In genomic region chr11:7977251-7977917, GRCh38 we compare ENCODE assay signal across 13 cellular contexts. TPM values are rescaled to one million over a fixed set of nuclear protein-coding genes. Genes with fewer than 3 reads are reported as not detected.
DNase-seq lines count a peak whose midpoint lies in the region; TF ChIP-seq lines count a peak whose summit lies in the region.
"Had no signal": no experiment of that assay in that cellular context is flagged by ENCODE, and none has a peak within 500 bp of the region (broad histone marks: within the 10 kb centered on the region; RNA-seq: fewer than 3 reads in every experiment).

No MANE protein-coding gene starts in this region.

- TF ChIP-seq EP300 in Ishikawa (IDR thresholded peaks at IDR 0.05; ENCODE audit: borderline replicate concordance): no peak

- WGBS in prostate gland: 57% methylated on average over 5 of the region's 5 CpGs

- H3K9me3 ChIP-seq in adipocyte (ENCODE audit: control insufficient read depth, low read length): no peaks in the 10 kb centered on the region
- H3K9me3 ChIP-seq in prostate gland: no peaks in the 10 kb centered on the region
- H3K9me3 ChIP-seq: upper lobe of left lung had no signal

- H3K4me1 ChIP-seq in adipocyte (ENCODE audit: control insufficient read depth, insufficient read depth, low read length): peaks cover 12% of the 10 kb centered on the region
- no peaks in the 10 kb centered on the region for H3K4me1 ChIP-seq in prostate gland (replicated peaks)

- DNase-seq in AG20443 (ENCODE audit: low spot score) (peak; percentile 58), adipocyte (ENCODE audit: low read depth) (peak; percentile 90), hepatic stellate cell (ENCODE audit: low spot score) (peak; percentile 38), prostate gland (ENCODE audit: low spot score) (no peak), foreskin melanocyte (no peak), substantia nigra (lab: John Stamatoyannopoulos, UW) (no peak)
- DNase-seq in stimulated activated CD4-positive, alpha-beta T cell treated with anti-CD3 and anti-CD28 coated beads, Interleukin-4, amount 100 ng/mL, for 4 hours: no peak
- DNase-seq: DMS 273 treated with DMSO at 0.1 percent for 48 hours, NCI-H2107, upper lobe of left lung had no signal

- no peak for TF ChIP-seq POLR2A in prostate gland (IDR thresholded peaks at IDR 0.05)

- TF ChIP-seq RAD21 in Ishikawa (IDR thresholded peaks at IDR 0.05; ENCODE audit: low read depth): no peak

- peak overlapping the region; percentile 42 for H3K9ac ChIP-seq in adipocyte (ENCODE audit: low read length)

- H3K27ac ChIP-seq in prostate gland: no peak overlapping the region
- no peak overlapping the region for H3K27ac ChIP-seq in substantia nigra (ENCODE audit: low read depth, low read length, poor library complexity, severe bottlenecking)

- peak overlapping the region; percentile 2 for H3K4me3 ChIP-seq in adipocyte (ENCODE audit: low read length)
- no peak overlapping the region for H3K4me3 ChIP-seq in prostate gland
- H3K4me3 ChIP-seq: upper lobe of left lung had no signal

- no peaks in the 10 kb centered on the region for H3K36me3 ChIP-seq in adipocyte (ENCODE audit: control insufficient read depth, insufficient read depth, low read length, severe bottlenecking)
- no peaks in the 10 kb centered on the region for H3K36me3 ChIP-seq in prostate gland
- H3K36me3 ChIP-seq: upper lobe of left lung had no signal

- H3K27me3 ChIP-seq in adipocyte (replicated peaks; ENCODE audit: control insufficient read depth, insufficient read depth, low read length) (no peaks in the 10 kb centered on the region), prostate gland (replicated peaks; ENCODE audit: insufficient read depth) (no peaks in the 10 kb centered on the region)
- H3K27me3 ChIP-seq: upper lobe of left lung had no signal

- TF ChIP-seq CTCF in prostate gland (IDR thresholded peaks at IDR 0.05): no peak

- intact Hi-C loops in prostate gland (cut with DNase I): no loop called here

TF ChIP-seq in Ishikawa, 13 proteins besides CTCF, POLR2A, EP300 and RAD21:
- TF ChIP-seq YY1 (IDR thresholded peaks at IDR 0.05; ENCODE audit: low read depth): no peak
- no peak for TF ChIP-seq TCF12 (IDR thresholded peaks at IDR 0.05; ENCODE audit: low read depth)
- TF ChIP-seq FOXM1 (IDR thresholded peaks at IDR 0.05; ENCODE audit: borderline replicate concordance, low read depth): no peak
- TF ChIP-seq CEBPB (IDR thresholded peaks at IDR 0.05): peak; percentile 71
TF ChIP-seq in Ishikawa: peak in this region for 1.

RNA-seq across cellular contexts. Expression of gene EIF3F, which starts 9.8 kb away (rescaled TPM):
- total RNA-seq in prostate gland: 100 to 1,000 TPM; 321 to 473 TPM

RNA-seq across cellular contexts. Expression of gene NLRP10, which starts 12.1 kb away (rescaled TPM):
- not detected for total RNA-seq in prostate gland
- total RNA-seq: cerebellum; T-helper 1 cell treated with Interleukin-12 subunit alpha and Interleukin-12 subunit beta and Interleukin-4 antibody, amounts not matched to agents 30 ng/mL and 1 ng/mL, for 36 hours; upper lobe of left lung had no signal

RNA-seq across cellular contexts. Expression of gene OR10A3, which starts 35.9 kb away (rescaled TPM):
- total RNA-seq in prostate gland: not detected
- total RNA-seq: cerebellum; T-helper 1 cell treated with Interleukin-12 subunit alpha and Interleukin-12 subunit beta and Interleukin-4 antibody, amounts not matched to agents 30 ng/mL and 1 ng/mL, for 36 hours; upper lobe of left lung had no signal

RNA-seq across cellular contexts. Expression of gene OR10A6, which starts 46.3 kb away (rescaled TPM):
- not detected for total RNA-seq in prostate gland
- total RNA-seq: cerebellum; T-helper 1 cell treated with Interleukin-12 subunit alpha and Interleukin-12 subunit beta and Interleukin-4 antibody, amounts not matched to agents 30 ng/mL and 1 ng/mL, for 36 hours; upper lobe of left lung had no signal

Comparison
In these comparisons a context has a peak if more than half of its experiments do, and no peak if none do; other contexts are left out.
1. DNase-seq: peak in AG20443 (single experiment), adipocyte (single experiment) and hepatic stellate cell (single experiment); none in stimulated activated CD4-positive, alpha-beta T cell treated with anti-CD3 and anti-CD28 coated beads, Interleukin-4, amount 100 ng/mL, for 4 hours (0 of 2), prostate gland (single experiment), foreskin melanocyte (single experiment) and substantia nigra (0 of 49).